ENCODE assay signal across 13 cellular contexts in genomic region chr17:47935961-47936360, GRCh38. TPM values are rescaled to one million over a fixed set of nuclear protein-coding genes. Genes with fewer than 3 reads are reported as not detected.
DNase-seq lines count a peak whose midpoint lies in the region; ATAC-seq and TF ChIP-seq lines count a peak whose summit lies in the region.
"Had no signal": no experiment of that assay in that cellular context is flagged by ENCODE, and none has a peak within 500 bp of the region (broad histone marks: within the 10 kb centered on the region; RNA-seq: fewer than 3 reads in every experiment).

No MANE protein-coding gene starts in this region.

- no peak overlapping the region for H3K27ac ChIP-seq in substantia nigra (ENCODE audit: low read depth, low read length, poor library complexity, severe bottlenecking)

- DNase-seq in A172 (ENCODE audit: low spot score) (peak; percentile 96), HCEC 1CT (peak; percentile 66), fibroblast of peridontal ligament (ENCODE audit: extremely low read depth) (peak; percentile 49), substantia nigra (lab: John Stamatoyannopoulos, UW) (no peak), globus pallidus (ENCODE audit: low spot score) (no peak)
- DNase-seq: immature natural killer cell; MV-4-11; NCI-H526; stimulated activated CD4-positive, alpha-beta T cell treated with anti-CD3 and anti-CD28 coated beads, Interleukin-2, amount 100 ng/mL, for 48 hours had no signal

- ATAC-seq in SK-N-SH treated with all-trans-retinoic acid at 6 μM for 48 hours: peak; percentile 74
- no peak for ATAC-seq in HG02588 (IDR thresholded peaks at IDR 0.05; ENCODE audit: unreplicated experiment)
- ATAC-seq in GM18519 (IDR thresholded peaks at IDR 0.05; ENCODE audit: low FRiP score, unreplicated experiment): no peak

TF ChIP-seq in SK-N-SH treated with all-trans-retinoic acid at 6 μM for 48 hours, 23 proteins besides CTCF, POLR2A, EP300 and RAD21:
- TF ChIP-seq ZNF565 (CRISPR knock-in tag; conservative IDR thresholded peaks at IDR 0.05; ENCODE audit: low read depth) (no peak), CSRNP3 (CRISPR knock-in tag; IDR thresholded peaks at IDR 0.05) (no peak), PPARA (CRISPR knock-in tag; IDR thresholded peaks at IDR 0.05; ENCODE audit: borderline replicate concordance) (no peak), ARNTL (CRISPR knock-in tag; IDR thresholded peaks at IDR 0.05; ENCODE audit: borderline replicate concordance, low read depth) (no peak), PATZ1 (CRISPR knock-in tag; IDR thresholded peaks at IDR 0.05; ENCODE audit: borderline replicate concordance) (no peak), ZC3H10 (CRISPR knock-in tag; IDR thresholded peaks at IDR 0.05) (no peak), TCF4 (CRISPR knock-in tag; IDR thresholded peaks at IDR 0.05; ENCODE audit: borderline replicate concordance) (no peak), CSDC2 (CRISPR knock-in tag; IDR thresholded peaks at IDR 0.05) (no peak), ZFP30 (CRISPR knock-in tag; IDR thresholded peaks at IDR 0.05) (no peak), BACH2 (CRISPR knock-in tag; IDR thresholded peaks at IDR 0.05; ENCODE audit: borderline replicate concordance) (no peak), SNAI2 (CRISPR knock-in tag; IDR thresholded peaks at IDR 0.05) (no peak), CREB5 (CRISPR knock-in tag; IDR thresholded peaks at IDR 0.05; ENCODE audit: low read depth) (no peak), TSHZ2 (CRISPR knock-in tag; IDR thresholded peaks at IDR 0.05) (no peak), ZFP3 (CRISPR knock-in tag; IDR thresholded peaks at IDR 0.05) (no peak), ESRRG (CRISPR knock-in tag; IDR thresholded peaks at IDR 0.05) (no peak), ISL1 (CRISPR knock-in tag; IDR thresholded peaks at IDR 0.05) (no peak), TOX (CRISPR knock-in tag; IDR thresholded peaks at IDR 0.05; ENCODE audit: borderline replicate concordance) (no peak), ZNF70 (CRISPR knock-in tag; IDR thresholded peaks at IDR 0.05) (no peak)

RNA-seq across cellular contexts. Expression of gene PNPO, which starts 5.4 kb away (rescaled TPM):
- 59.4 and 61.9 TPM in 2 replicates for total RNA-seq in A172 (2014; rRNA removed; shearing (Covaris generic))

RNA-seq across cellular contexts. Expression of gene PRR15L, which starts 21.7 kb away (rescaled TPM):
- total RNA-seq in A172 (2014; rRNA removed; shearing (Covaris generic)): not detected in 2 replicates
- total RNA-seq: B cell had no signal

RNA-seq across cellular contexts. Expression of gene CDK5RAP3, which starts 35.0 kb away (rescaled TPM):
- total RNA-seq in A172 (2014; rRNA removed; shearing (Covaris generic)): 87.2 and 96.9 TPM in 2 replicates

RNA-seq across cellular contexts. Expression of gene SP2, which starts 39.9 kb away (rescaled TPM):
- total RNA-seq in A172 (2014; rRNA removed; shearing (Covaris generic)): 1.2 and 2.5 TPM in 2 replicates

Comparison
In these comparisons a context has a peak if more than half of its experiments do, and no peak if none do; other contexts are left out.
1. DNase-seq: peak in A172 (single experiment), HCEC 1CT (single experiment) and fibroblast of peridontal ligament (single experiment); none in substantia nigra (0 of 49) and globus pallidus (single experiment).